In genomic region chr18:49725809-49726514, GRCh38 we compare ENCODE assay signal across 10 cellular contexts.
A peak's percentile ranks its signal among the peaks of the same experiment; 100 is the strongest.
DNase-seq lines count a peak whose midpoint lies in the region; ATAC-seq and TF ChIP-seq lines count a peak whose summit lies in the region.
"Had no signal": no experiment of that assay in that cellular context is flagged by ENCODE, and none has a peak within 500 bp of the region (broad histone marks: within the 10 kb centered on the region; RNA-seq: fewer than 3 reads in every experiment).

No MANE protein-coding gene starts in this region.

- intact Hi-C loops in CD4-positive, alpha-beta memory T cell (cut with micrococcal nuclease): no loop called here

- peaks cover 4% of the 10 kb centered on the region for H3K9me3 Mint-ChIP-seq in endothelial cell (ENCODE audit: unreplicated experiment)
- no peaks in the 10 kb centered on the region for H3K9me3 Mint-ChIP-seq in CD4-positive, alpha-beta memory T cell

- peaks cover 4% of the 10 kb centered on the region for H3K36me3 Mint-ChIP-seq in endothelial cell (ENCODE audit: low read depth, unreplicated experiment)
- no peaks in the 10 kb centered on the region for H3K36me3 Mint-ChIP-seq in CD4-positive, alpha-beta memory T cell

- peaks cover 33% of the 10 kb centered on the region for H3K4me1 Mint-ChIP-seq in endothelial cell (ENCODE audit: unreplicated experiment)
- peaks cover 3 to 10% (median 8%) of the 10 kb centered on the region in 4 donors for H3K4me1 Mint-ChIP-seq in CD4-positive, alpha-beta memory T cell

- ATAC-seq in GM18511 (IDR thresholded peaks at IDR 0.05; ENCODE audit: unreplicated experiment) (no peak), HG03139 (IDR thresholded peaks at IDR 0.05; ENCODE audit: unreplicated experiment) (no peak)

- peak; percentile 19 for DNase-seq in ACHN
- DNase-seq in NB4 (ENCODE audit: low read depth): peak; percentile 9
- peak; percentile 36 for DNase-seq in endothelial cell (ENCODE audit: low spot score)
- DNase-seq in NCI-H2107 treated with DMSO at 0.1 percent for 48 hours (lab: John Stamatoyannopoulos, UW; ENCODE audit: unreplicated experiment): no peak
- DNase-seq in CD4-positive, alpha-beta memory T cell: no peak

- POLR2A ChIA-PET in CD4-positive, alpha-beta memory T cell (lab: Charles Lee; ENCODE audit: partially characterized antibody): no interaction called here

- CTCF ChIA-PET in CD4-positive, alpha-beta memory T cell (lab: Charles Lee; ENCODE audit: partially characterized antibody): interaction anchor here (0.5 to 1.6 kb wide), 2 partner anchors 133 to 153 kb away, joined by 3 to 6 read pairs; no protein-coding TSS in a partner anchor

- no peaks in the 10 kb centered on the region for H3K27me3 ChIP-seq in CD4-positive, alpha-beta memory T cell (ENCODE audit: insufficient read depth, low read length)

- TF ChIP-seq CTCF in NB4 (IDR thresholded peaks at IDR 0.05; ENCODE audit: low read depth, low read length) (no peak), endothelial cell (IDR thresholded peaks at IDR 0.05; ENCODE audit: unreplicated experiment) (no peak)

- H3K4me3 Mint-ChIP-seq in endothelial cell (ENCODE audit: unreplicated experiment): no peak overlapping the region
- no peak overlapping the region for H3K4me3 Mint-ChIP-seq in CD4-positive, alpha-beta memory T cell

- H3K36me3 ChIP-seq in mesodermal cell (ENCODE audit: control insufficient read depth, insufficient read depth, low read length): no peaks in the 10 kb centered on the region
- no peaks in the 10 kb centered on the region for H3K36me3 ChIP-seq in CD4-positive, alpha-beta memory T cell (ENCODE audit: insufficient read depth, low read length)
- H3K36me3 ChIP-seq: thoracic aorta had no signal

- TF ChIP-seq POLR2A in NB4 (IDR thresholded peaks at IDR 0.05; ENCODE audit: extremely low read depth, insufficient read length): no peak

- peaks cover 4% of the 10 kb centered on the region for H3K27me3 Mint-ChIP-seq in endothelial cell (ENCODE audit: unreplicated experiment)
- H3K27me3 Mint-ChIP-seq in CD4-positive, alpha-beta memory T cell: peaks cover 2 to 10% of the 10 kb centered on the region in 2 donors

- H3K4me1 ChIP-seq in mesodermal cell (ENCODE audit: control insufficient read depth, insufficient read depth, low read length, poor library complexity, severe bottlenecking): peaks cover 60% of the 10 kb centered on the region
- H3K4me1 ChIP-seq in CD4-positive, alpha-beta memory T cell (ENCODE audit: insufficient read depth, low read length): peaks cover 4% of the 10 kb centered on the region

- WGBS in mesodermal cell (ENCODE audit: insufficient coverage in 2 of 2), 2 experiments: 8 to 19% methylated on average over 8 of the region's 9 CpGs

- in situ Hi-C loops in ACHN (cut with HindIII; ENCODE audit: low pct_ligation_motif_present, low pct_unique_long_range_greater_than_20kb, low sequenced_read_pairs): no loop called here

- H3K4me3 ChIP-seq in NB4 (ENCODE audit: low read depth, low read length): no peak overlapping the region
- H3K4me3 ChIP-seq in mesodermal cell (ENCODE audit: extremely low read depth, insufficient read depth, low read length, poor library complexity, severe bottlenecking): no peak overlapping the region
- H3K4me3 ChIP-seq in CD4-positive, alpha-beta memory T cell (ENCODE audit: low read length in 2 of 2): no peak overlapping the region
- H3K4me3 ChIP-seq: thoracic aorta had no signal

- peak overlapping the region; percentile 98 for H3K27ac ChIP-seq in mesodermal cell (ENCODE audit: low read depth, low read length, severe bottlenecking)
- H3K27ac ChIP-seq in CD4-positive, alpha-beta memory T cell (ENCODE audit: low read depth, low read length): no peak overlapping the region
- H3K27ac ChIP-seq: C4-2B, thoracic aorta had no signal

- no peaks in the 10 kb centered on the region for H3K9me3 ChIP-seq in mesodermal cell (ENCODE audit: control insufficient read depth, low read length)
- H3K9me3 ChIP-seq in CD4-positive, alpha-beta memory T cell (ENCODE audit: control insufficient read depth in 1 of 2, low read length in 2 of 2): no peaks in the 10 kb centered on the region
- H3K9me3 ChIP-seq: thoracic aorta had no signal

- peak overlapping the region; percentile 87 for H3K27ac Mint-ChIP-seq in endothelial cell (ENCODE audit: unreplicated experiment)
- no peak overlapping the region for H3K27ac Mint-ChIP-seq in CD4-positive, alpha-beta memory T cell

Comparison
In these comparisons a context has a peak if more than half of its experiments do, and no peak if none do; other contexts are left out.
1. DNase-seq: peak in ACHN (single experiment), NB4 (single experiment) and endothelial cell (single experiment); none in NCI-H2107 treated with DMSO at 0.1 percent for 48 hours (single experiment) and CD4-positive, alpha-beta memory T cell (0 of 5).